8 cellular contexts compared by ENCODE assay signal in the genomic region with DNA sequence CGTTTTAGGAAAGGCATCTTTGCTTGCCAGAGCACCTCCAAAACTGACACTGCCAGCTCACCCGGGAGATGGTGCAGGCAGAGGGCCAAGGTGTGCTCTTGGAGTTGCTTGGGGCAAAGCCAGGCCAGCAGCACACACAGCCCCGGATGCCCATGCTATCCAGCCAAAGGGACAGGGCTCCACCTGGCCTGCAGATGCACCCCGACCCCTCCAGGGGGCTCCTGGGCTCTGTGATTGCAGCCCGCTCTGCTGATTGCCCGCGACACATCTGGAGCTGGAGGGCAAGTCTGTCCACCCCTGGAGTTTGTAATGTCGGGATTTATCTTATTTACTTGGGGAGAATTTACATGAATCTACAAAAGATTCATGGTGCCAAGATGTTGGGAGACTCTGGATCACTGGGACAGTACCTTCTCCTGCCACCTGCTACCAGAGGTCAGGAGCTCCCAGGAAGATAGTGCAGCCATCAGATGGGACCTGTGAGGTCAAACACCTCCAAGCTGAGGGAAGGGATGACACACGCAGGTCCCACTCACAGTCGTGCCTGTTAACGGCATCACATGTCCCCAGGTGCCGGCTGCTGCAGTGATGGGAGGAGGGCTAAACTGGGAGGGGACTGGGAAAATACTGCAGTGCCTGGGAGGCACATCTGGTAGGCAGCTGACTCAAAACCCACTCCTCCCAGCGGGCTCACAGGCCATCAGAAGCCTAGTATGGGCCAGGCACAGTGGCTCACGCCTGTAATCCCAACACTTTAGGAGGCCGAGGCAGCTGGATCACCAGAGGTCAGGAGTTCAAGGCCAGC. TPM values are rescaled to one million over a fixed set of nuclear protein-coding genes. Genes with fewer than 3 reads are reported as not detected.
A peak's percentile ranks its signal among the peaks of the same experiment; 100 is the strongest.
DNase-seq lines count a peak whose midpoint lies in the region; ATAC-seq lines count a peak whose summit lies in the region.

No MANE protein-coding gene starts in this region.

- DNase-seq in NCI-H1417 (lab: John Stamatoyannopoulos, UW), result peak in 2 of 3 experiments; percentile 6 to 20
- DNase-seq in NCI-H1417 treated with DMSO at 0.1 percent for 48 hours (lab: John Stamatoyannopoulos, UW), result no peak
- DNase-seq in NCI-H1105 treated with DMSO at 0.1 percent for 48 hours (lab: John Stamatoyannopoulos, UW), result peak; percentile 33
- DNase-seq in activated naive CD4-positive, alpha-beta T cell treated with anti-CD3 and anti-CD28 coated beads for 36 hours, result peak; percentile 51
- DNase-seq in left ventricle myocardium superior, result peak; percentile 79
- no peak for DNase-seq in GOT3 (lab: John Stamatoyannopoulos, UW)
- no peak for DNase-seq in NCI-H1436 (lab: John Stamatoyannopoulos, UW)

- no peaks in the 10 kb centered on the region for H3K9me3 Mint-ChIP-seq in activated naive CD4-positive, alpha-beta T cell treated with anti-CD3 and anti-CD28 coated beads for 36 hours
- no peaks in the 10 kb centered on the region for H3K9me3 Mint-ChIP-seq in stimulated activated memory B cell treated with anti-CD40 and anti-IgM and Interleukin-4, amounts not matched to agents 10 μg/mL and 1 μg/mL and 100 μg/mL, for 72 hours

- ATAC-seq in left ventricle myocardium superior, result peak; percentile 79
- peak; percentile 62 for ATAC-seq in stimulated activated memory B cell treated with anti-CD40 and anti-IgM and Interleukin-4, amounts not matched to agents 10 μg/mL and 1 μg/mL and 100 μg/mL, for 72 hours

- H3K27me3 Mint-ChIP-seq in activated naive CD4-positive, alpha-beta T cell treated with anti-CD3 and anti-CD28 coated beads for 36 hours (ENCODE audit: low read depth), result no peaks in the 10 kb centered on the region
- no peaks in the 10 kb centered on the region for H3K27me3 Mint-ChIP-seq in stimulated activated memory B cell treated with anti-CD40 and anti-IgM and Interleukin-4, amounts not matched to agents 10 μg/mL and 1 μg/mL and 100 μg/mL, for 72 hours

- CTCF ChIA-PET in activated naive CD4-positive, alpha-beta T cell treated with anti-CD3 and anti-CD28 coated beads for 36 hours (lab: Charles Lee), result interaction anchor here (0.6 to 2.3 kb wide), 6 partner anchors 8 to 1370 kb away, joined by 3 to 8 read pairs (median 3); no protein-coding TSS in a partner anchor

- peaks cover 5% of the 10 kb centered on the region for H3K4me1 Mint-ChIP-seq in activated naive CD4-positive, alpha-beta T cell treated with anti-CD3 and anti-CD28 coated beads for 36 hours (ENCODE audit: low read depth)
- H3K4me1 Mint-ChIP-seq in stimulated activated memory B cell treated with anti-CD40 and anti-IgM and Interleukin-4, amounts not matched to agents 10 μg/mL and 1 μg/mL and 100 μg/mL, for 72 hours, result peaks cover 8% of the 10 kb centered on the region

- intact Hi-C loops in activated naive CD4-positive, alpha-beta T cell treated with anti-CD3 and anti-CD28 coated beads for 36 hours (cut with micrococcal nuclease), result no loop called here
- intact Hi-C loops in left ventricle myocardium superior (cut with micrococcal nuclease), result no loop called here

- H3K4me3 Mint-ChIP-seq in activated naive CD4-positive, alpha-beta T cell treated with anti-CD3 and anti-CD28 coated beads for 36 hours, result no peak overlapping the region
- H3K4me3 Mint-ChIP-seq in stimulated activated memory B cell treated with anti-CD40 and anti-IgM and Interleukin-4, amounts not matched to agents 10 μg/mL and 1 μg/mL and 100 μg/mL, for 72 hours, result no peak overlapping the region

- H3K27ac Mint-ChIP-seq in activated naive CD4-positive, alpha-beta T cell treated with anti-CD3 and anti-CD28 coated beads for 36 hours, result no peak overlapping the region
- no peak overlapping the region for H3K27ac Mint-ChIP-seq in stimulated activated memory B cell treated with anti-CD40 and anti-IgM and Interleukin-4, amounts not matched to agents 10 μg/mL and 1 μg/mL and 100 μg/mL, for 72 hours

- H3K36me3 Mint-ChIP-seq in activated naive CD4-positive, alpha-beta T cell treated with anti-CD3 and anti-CD28 coated beads for 36 hours (ENCODE audit: low read depth), result no peaks in the 10 kb centered on the region
- peaks cover 22% of the 10 kb centered on the region for H3K36me3 Mint-ChIP-seq in stimulated activated memory B cell treated with anti-CD40 and anti-IgM and Interleukin-4, amounts not matched to agents 10 μg/mL and 1 μg/mL and 100 μg/mL, for 72 hours

RNA-seq across cellular contexts. Expression of gene CBX7, which starts 17.2 kb away (rescaled TPM):
- 10 to 100 TPM; 20.8 to 24.1 TPM for total RNA-seq in activated naive CD4-positive, alpha-beta T cell treated with anti-CD3 and anti-CD28 coated beads for 36 hours
- total RNA-seq in left ventricle myocardium superior, result 79.2 TPM

RNA-seq across cellular contexts. Expression of gene APOBEC3H, which starts 38.2 kb away (rescaled TPM):
- total RNA-seq in activated naive CD4-positive, alpha-beta T cell treated with anti-CD3 and anti-CD28 coated beads for 36 hours, result 10 to 100 TPM; 11.9 to 13.2 TPM
- total RNA-seq in left ventricle myocardium superior, result 0.40 TPM

RNA-seq across cellular contexts. Expression of gene APOBEC3G, which starts 58.2 kb away (rescaled TPM):
- total RNA-seq in activated naive CD4-positive, alpha-beta T cell treated with anti-CD3 and anti-CD28 coated beads for 36 hours, result 10 to 100 TPM; 23.1 to 24.1 TPM
- total RNA-seq in left ventricle myocardium superior, result 3.9 TPM

Comparison
In these comparisons a context has a peak if more than half of its experiments do, and no peak if none do; other contexts are left out.
1. DNase-seq: peak in NCI-H1417 (2 of 3), NCI-H1105 treated with DMSO at 0.1 percent for 48 hours (single experiment), activated naive CD4-positive, alpha-beta T cell treated with anti-CD3 and anti-CD28 coated beads for 36 hours (single experiment) and left ventricle myocardium superior (single experiment); none in NCI-H1417 treated with DMSO at 0.1 percent for 48 hours (single experiment), GOT3 (single experiment) and NCI-H1436 (single experiment).